In the genomic region with DNA sequence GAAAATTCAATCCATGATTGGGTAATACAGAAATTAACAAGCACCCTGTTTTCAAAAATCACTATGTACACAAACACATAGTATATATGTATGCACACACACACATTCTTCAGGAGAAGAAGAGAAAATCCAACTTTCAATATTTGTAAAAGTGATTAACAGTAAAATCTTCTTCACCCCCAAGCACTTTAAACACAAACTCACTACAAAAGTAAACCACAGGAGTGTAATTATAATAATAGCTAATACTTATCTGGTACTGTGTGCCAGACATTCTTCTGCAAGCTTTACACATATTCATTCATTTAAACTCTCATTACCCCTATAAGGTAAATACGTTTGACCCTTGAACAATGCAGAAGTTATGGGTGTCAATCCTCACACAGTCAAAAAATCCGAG, we compare ENCODE assay signal across 19 cellular contexts.
"Had no signal": no experiment of that assay in that cellular context is flagged by ENCODE, and none has a peak within 500 bp of the region (broad histone marks: within the 10 kb centered on the region; RNA-seq: fewer than 3 reads in every experiment).

No MANE protein-coding gene starts in this region.

- H3K4me3 ChIP-seq: hepatocyte, lung, psoas muscle, uterus had no signal

- H3K36me3 ChIP-seq: neutrophil, uterus had no signal

- H3K4me1 ChIP-seq: psoas muscle, uterus had no signal

- ATAC-seq: effector memory CD8-positive, alpha-beta T cell; left colon; left ventricle myocardium superior; naive thymus-derived CD4-positive, alpha-beta T cell; psoas muscle; sciatic nerve; stimulated activated naive B cell treated with anti-CD40 and anti-IgM and Interleukin-4, amounts not matched to agents 10 μg/mL and 1 μg/mL and 100 μg/mL, for 72 hours; stimulated activated naive CD8-positive, alpha-beta T cell treated with anti-CD3 and anti-CD28 coated beads, Interleukin-15, amount 100 ng/mL, for 72 hours had no signal

- H2AFZ ChIP-seq: hepatocyte had no signal

- DNase-seq: effector memory CD8-positive, alpha-beta T cell; foreskin melanocyte; head of caudate nucleus; kidney; left colon; left ventricle myocardium superior; naive thymus-derived CD4-positive, alpha-beta T cell; psoas muscle; retina; stimulated activated CD4-positive, alpha-beta T cell treated with anti-CD3 and anti-CD28 coated beads, Interleukin-2, amount 100 ng/mL, for 24 hours; stimulated activated CD4-positive, alpha-beta T cell treated with anti-CD3 and anti-CD28 coated beads, Interleukin-4, amount 100 ng/mL, for 4 hours; stimulated activated naive B cell treated with anti-CD40 and anti-IgM and Interleukin-4, amounts not matched to agents 10 μg/mL and 1 μg/mL and 100 μg/mL, for 72 hours; stimulated activated naive CD8-positive, alpha-beta T cell treated with anti-CD3 and anti-CD28 coated beads, Interleukin-15, amount 100 ng/mL, for 72 hours; uterus had no signal

- H3K4me2 ChIP-seq: hepatocyte had no signal

- H3K27me3 ChIP-seq: hepatocyte, neutrophil, uterus had no signal

- H3K27ac ChIP-seq: hepatocyte, neutrophil, psoas muscle, uterus had no signal

- H3K9me3 ChIP-seq: neutrophil, psoas muscle, uterus had no signal

- FAIRE-seq: colon, kidney had no signal
